2 cellular contexts compared by ENCODE assay signal in genomic region chr1:213519098-213519497, GRCh38.
TF ChIP-seq lines count a peak whose summit lies in the region.

No MANE protein-coding gene starts in this region.

TF ChIP-seq in SK-N-SH, 30 proteins besides CTCF, POLR2A, EP300 and RAD21 (continued from another document):
- TF ChIP-seq ZBTB33 (IDR thresholded peaks at IDR 0.05; ENCODE audit: borderline replicate concordance, low read depth) = no peak

TF ChIP-seq in SK-N-SH treated with all-trans-retinoic acid at 6 μM for 48 hours, 23 proteins besides CTCF, POLR2A, EP300 and RAD21 (continued from another document):
- TF ChIP-seq ZFP30 (CRISPR knock-in tag; IDR thresholded peaks at IDR 0.05) (no peak), OSR1 (CRISPR knock-in tag; IDR thresholded peaks at IDR 0.05) (no peak), RARB (CRISPR knock-in tag; IDR thresholded peaks at IDR 0.05) (no peak), ZFP3 (CRISPR knock-in tag; IDR thresholded peaks at IDR 0.05) (no peak), ARNTL (CRISPR knock-in tag; IDR thresholded peaks at IDR 0.05; ENCODE audit: borderline replicate concordance, low read depth) (no peak), TSHZ2 (CRISPR knock-in tag; IDR thresholded peaks at IDR 0.05) (no peak), TCF4 (CRISPR knock-in tag; IDR thresholded peaks at IDR 0.05; ENCODE audit: borderline replicate concordance) (no peak)
- TF ChIP-seq, protein P1, sequence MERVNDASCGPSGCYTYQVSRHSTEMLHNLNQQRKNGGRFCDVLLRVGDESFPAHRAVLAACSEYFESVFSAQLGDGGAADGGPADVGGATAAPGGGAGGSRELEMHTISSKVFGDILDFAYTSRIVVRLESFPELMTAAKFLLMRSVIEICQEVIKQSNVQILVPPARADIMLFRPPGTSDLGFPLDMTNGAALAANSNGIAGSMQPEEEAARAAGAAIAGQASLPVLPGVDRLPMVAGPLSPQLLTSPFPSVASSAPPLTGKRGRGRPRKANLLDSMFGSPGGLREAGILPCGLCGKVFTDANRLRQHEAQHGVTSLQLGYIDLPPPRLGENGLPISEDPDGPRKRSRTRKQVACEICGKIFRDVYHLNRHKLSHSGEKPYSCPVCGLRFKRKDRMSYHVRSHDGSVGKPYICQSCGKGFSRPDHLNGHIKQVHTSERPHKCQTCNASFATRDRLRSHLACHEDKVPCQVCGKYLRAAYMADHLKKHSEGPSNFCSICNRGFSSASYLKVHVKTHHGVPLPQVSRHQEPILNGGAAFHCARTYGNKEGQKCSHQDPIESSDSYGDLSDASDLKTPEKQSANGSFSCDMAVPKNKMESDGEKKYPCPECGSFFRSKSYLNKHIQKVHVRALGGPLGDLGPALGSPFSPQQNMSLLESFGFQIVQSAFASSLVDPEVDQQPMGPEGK (CRISPR knock-in tag; IDR thresholded peaks at IDR 0.05; ENCODE audit: borderline replicate concordance) = no peak
